ENCODE assay signal across 1 cellular context in the genomic region with DNA sequence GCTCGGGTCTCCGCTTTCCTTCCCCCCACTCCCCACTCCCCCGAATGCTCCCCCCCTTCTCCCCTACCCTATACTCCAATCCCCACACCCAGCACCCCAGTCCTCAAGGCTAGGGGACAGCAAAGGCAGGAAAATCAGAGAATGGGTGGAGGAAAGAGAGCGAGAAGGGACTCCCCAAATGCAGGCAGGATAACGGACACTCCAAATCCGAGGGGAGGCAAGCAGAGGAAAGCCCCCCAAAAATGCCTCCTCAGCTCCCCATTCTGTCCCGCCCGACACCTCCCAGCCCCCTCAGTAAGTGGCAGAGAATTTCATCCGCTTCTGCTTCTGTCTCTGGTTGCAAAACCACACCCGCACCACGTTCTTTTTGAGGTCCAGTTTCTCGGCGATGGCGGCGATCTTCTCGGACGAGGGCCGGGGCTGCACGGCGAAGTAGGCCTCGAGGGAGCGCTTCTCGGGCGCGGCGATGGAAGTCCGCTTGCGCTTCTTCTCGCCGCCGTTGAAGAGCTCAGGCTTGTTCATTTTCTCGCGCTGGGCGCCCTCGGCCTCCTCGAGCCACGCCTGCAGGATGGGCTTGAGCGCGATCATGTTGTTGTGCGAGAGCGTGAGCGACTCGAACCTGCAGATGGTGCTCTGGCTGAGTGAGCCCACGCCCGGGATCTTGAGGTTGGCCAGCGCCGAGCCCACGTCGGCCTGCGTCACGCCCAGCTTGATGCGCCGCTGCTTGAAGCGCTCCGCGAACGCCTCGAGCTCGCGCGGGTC.
TF ChIP-seq lines count a peak whose summit lies in the region.

No MANE protein-coding gene starts in this region.

TF ChIP-seq in SK-N-SH treated with all-trans-retinoic acid at 6 μM for 48 hours, 23 proteins besides CTCF, POLR2A, EP300 and RAD21 (continued from another document):
- TF ChIP-seq TCF4 (CRISPR knock-in tag; IDR thresholded peaks at IDR 0.05; ENCODE audit: borderline replicate concordance) (no peak), PPARA (CRISPR knock-in tag; IDR thresholded peaks at IDR 0.05; ENCODE audit: borderline replicate concordance) (no peak)
